1 cellular context compared by ENCODE assay signal in genomic region chr1:227317541-227318002, GRCh38.
A peak's percentile ranks its signal among the peaks of the same experiment; 100 is the strongest.
TF ChIP-seq lines count a peak whose summit lies in the region.

No MANE protein-coding gene starts in this region.

TF ChIP-seq in K562, 482 proteins besides CTCF, POLR2A, EP300 and RAD21 (continued from another document and continues in another):
- TF ChIP-seq CUX1 (CRISPR knock-in tag; IDR thresholded peaks at IDR 0.05) (no peak), MCM3 (IDR thresholded peaks at IDR 0.05) (no peak), NRF1 (conservative IDR thresholded peaks at IDR 0.05 in 1 of 2, IDR thresholded peaks at IDR 0.05 in 1 of 2) (no peak), TSC22D4 (tag; IDR thresholded peaks at IDR 0.05) (no peak), NKRF (IDR thresholded peaks at IDR 0.05; ENCODE audit: borderline replicate concordance) (no peak), ZNF589 (CRISPR knock-in tag; IDR thresholded peaks at IDR 0.05; ENCODE audit: low read depth) (peak; percentile 67; the same call in 1 of the 2 replicates), ZNF197 (CRISPR knock-in tag; IDR thresholded peaks at IDR 0.05; ENCODE audit: low read depth) (no peak), TOE1 (IDR thresholded peaks at IDR 0.05; ENCODE audit: borderline replicate concordance) (peak; percentile 16; the same call in 1 of the 2 replicates), TOE1 (CRISPR knock-in tag; IDR thresholded peaks at IDR 0.05; ENCODE audit: borderline replicate concordance, low read depth) (no peak), ZNF584 (CRISPR knock-in tag; IDR thresholded peaks at IDR 0.05; ENCODE audit: low read depth) (no peak), HOXB6 (CRISPR knock-in tag; IDR thresholded peaks at IDR 0.05; ENCODE audit: borderline replicate concordance) (no peak), SMAD3 (CRISPR knock-in tag; conservative IDR thresholded peaks at IDR 0.05) (no peak), HOMEZ (CRISPR knock-in tag; IDR thresholded peaks at IDR 0.05) (no peak), HDAC2 (IDR thresholded peaks at IDR 0.05) (peak; percentile 58; the same call in 1 of the 2 replicates), ZNF436 (CRISPR knock-in tag; IDR thresholded peaks at IDR 0.05) (no peak), CEBPZ (IDR thresholded peaks at IDR 0.05; ENCODE audit: borderline replicate concordance, low read depth, low read length) (no peak), ZNF12 (CRISPR knock-in tag; IDR thresholded peaks at IDR 0.05) (no peak), COPS2 (conservative IDR thresholded peaks at IDR 0.05) (no peak), TAF1 (IDR thresholded peaks at IDR 0.05; ENCODE audit: control insufficient read depth, extremely low read depth, insufficient read depth, low read length, severe bottlenecking) (peak; percentile 45), SMARCE1 (IDR thresholded peaks at IDR 0.05) (peak; percentile 52), ETV1 (tag; conservative IDR thresholded peaks at IDR 0.05; ENCODE audit: low read depth) (no peak), POLR3A (IDR thresholded peaks at IDR 0.05; ENCODE audit: borderline replicate concordance, extremely low read depth, insufficient read depth, insufficient read length) (no peak), BHLHE40 (IDR thresholded peaks at IDR 0.05; ENCODE audit: low read length) (no peak), XRCC3 (IDR thresholded peaks at IDR 0.05) (no peak), SIN3B (IDR thresholded peaks at IDR 0.05; ENCODE audit: low read depth) (no peak), C11orf30 (IDR thresholded peaks at IDR 0.05; ENCODE audit: low read depth) (peak; percentile 50; the same call in 1 of the 2 replicates), NR2F6 (CRISPR knock-in tag; IDR thresholded peaks at IDR 0.05) (no peak), GATAD2B (IDR thresholded peaks at IDR 0.05; ENCODE audit: borderline replicate concordance) (no peak), NR4A1 (CRISPR knock-in tag; IDR thresholded peaks at IDR 0.05) (no peak), NR4A1 (tag; IDR thresholded peaks at IDR 0.05) (no peak), ZFPM2 (CRISPR knock-in tag; IDR thresholded peaks at IDR 0.05) (no peak), SAFB2 (IDR thresholded peaks at IDR 0.05; ENCODE audit: borderline replicate concordance, low read depth, low read length, severe bottlenecking) (no peak), SMAD4 (CRISPR knock-in tag; conservative IDR thresholded peaks at IDR 0.05) (0 out of 2 replicates have a peak, but pooled peaks have one; percentile 13), CHD2 (IDR thresholded peaks at IDR 0.05; ENCODE audit: low read depth, low read length) (no peak), KAT8 (IDR thresholded peaks at IDR 0.05; ENCODE audit: low read depth) (no peak), ILK (tag; IDR thresholded peaks at IDR 0.05; ENCODE audit: borderline replicate concordance, low read depth) (no peak), BRD4 (IDR thresholded peaks at IDR 0.05) (peak; percentile 72; the same call in 1 of the 2 replicates), ELF4 (CRISPR knock-in tag; IDR thresholded peaks at IDR 0.05) (no peak), ATF7 (IDR thresholded peaks at IDR 0.05) (no peak), ZNF121 (CRISPR knock-in tag; conservative IDR thresholded peaks at IDR 0.05) (no peak), NFXL1 (CRISPR knock-in tag; IDR thresholded peaks at IDR 0.05) (no peak), SRF (CRISPR knock-in tag; IDR thresholded peaks at IDR 0.05) (no peak)
- TF ChIP-seq, protein P1, sequence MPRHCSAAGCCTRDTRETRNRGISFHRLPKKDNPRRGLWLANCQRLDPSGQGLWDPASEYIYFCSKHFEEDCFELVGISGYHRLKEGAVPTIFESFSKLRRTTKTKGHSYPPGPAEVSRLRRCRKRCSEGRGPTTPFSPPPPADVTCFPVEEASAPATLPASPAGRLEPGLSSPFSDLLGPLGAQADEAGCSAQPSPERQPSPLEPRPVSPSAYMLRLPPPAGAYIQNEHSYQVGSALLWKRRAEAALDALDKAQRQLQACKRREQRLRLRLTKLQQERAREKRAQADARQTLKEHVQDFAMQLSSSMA (CRISPR knock-in tag; IDR thresholded peaks at IDR 0.05) = no peak
- TF ChIP-seq, protein P2, sequence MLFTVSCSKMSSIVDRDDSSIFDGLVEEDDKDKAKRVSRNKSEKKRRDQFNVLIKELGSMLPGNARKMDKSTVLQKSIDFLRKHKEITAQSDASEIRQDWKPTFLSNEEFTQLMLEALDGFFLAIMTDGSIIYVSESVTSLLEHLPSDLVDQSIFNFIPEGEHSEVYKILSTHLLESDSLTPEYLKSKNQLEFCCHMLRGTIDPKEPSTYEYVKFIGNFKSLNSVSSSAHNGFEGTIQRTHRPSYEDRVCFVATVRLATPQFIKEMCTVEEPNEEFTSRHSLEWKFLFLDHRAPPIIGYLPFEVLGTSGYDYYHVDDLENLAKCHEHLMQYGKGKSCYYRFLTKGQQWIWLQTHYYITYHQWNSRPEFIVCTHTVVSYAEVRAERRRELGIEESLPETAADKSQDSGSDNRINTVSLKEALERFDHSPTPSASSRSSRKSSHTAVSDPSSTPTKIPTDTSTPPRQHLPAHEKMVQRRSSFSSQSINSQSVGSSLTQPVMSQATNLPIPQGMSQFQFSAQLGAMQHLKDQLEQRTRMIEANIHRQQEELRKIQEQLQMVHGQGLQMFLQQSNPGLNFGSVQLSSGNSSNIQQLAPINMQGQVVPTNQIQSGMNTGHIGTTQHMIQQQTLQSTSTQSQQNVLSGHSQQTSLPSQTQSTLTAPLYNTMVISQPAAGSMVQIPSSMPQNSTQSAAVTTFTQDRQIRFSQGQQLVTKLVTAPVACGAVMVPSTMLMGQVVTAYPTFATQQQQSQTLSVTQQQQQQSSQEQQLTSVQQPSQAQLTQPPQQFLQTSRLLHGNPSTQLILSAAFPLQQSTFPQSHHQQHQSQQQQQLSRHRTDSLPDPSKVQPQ (CRISPR knock-in tag; IDR thresholded peaks at IDR 0.05; ENCODE audit: borderline replicate concordance) = no peak
- TF ChIP-seq, protein P3, sequence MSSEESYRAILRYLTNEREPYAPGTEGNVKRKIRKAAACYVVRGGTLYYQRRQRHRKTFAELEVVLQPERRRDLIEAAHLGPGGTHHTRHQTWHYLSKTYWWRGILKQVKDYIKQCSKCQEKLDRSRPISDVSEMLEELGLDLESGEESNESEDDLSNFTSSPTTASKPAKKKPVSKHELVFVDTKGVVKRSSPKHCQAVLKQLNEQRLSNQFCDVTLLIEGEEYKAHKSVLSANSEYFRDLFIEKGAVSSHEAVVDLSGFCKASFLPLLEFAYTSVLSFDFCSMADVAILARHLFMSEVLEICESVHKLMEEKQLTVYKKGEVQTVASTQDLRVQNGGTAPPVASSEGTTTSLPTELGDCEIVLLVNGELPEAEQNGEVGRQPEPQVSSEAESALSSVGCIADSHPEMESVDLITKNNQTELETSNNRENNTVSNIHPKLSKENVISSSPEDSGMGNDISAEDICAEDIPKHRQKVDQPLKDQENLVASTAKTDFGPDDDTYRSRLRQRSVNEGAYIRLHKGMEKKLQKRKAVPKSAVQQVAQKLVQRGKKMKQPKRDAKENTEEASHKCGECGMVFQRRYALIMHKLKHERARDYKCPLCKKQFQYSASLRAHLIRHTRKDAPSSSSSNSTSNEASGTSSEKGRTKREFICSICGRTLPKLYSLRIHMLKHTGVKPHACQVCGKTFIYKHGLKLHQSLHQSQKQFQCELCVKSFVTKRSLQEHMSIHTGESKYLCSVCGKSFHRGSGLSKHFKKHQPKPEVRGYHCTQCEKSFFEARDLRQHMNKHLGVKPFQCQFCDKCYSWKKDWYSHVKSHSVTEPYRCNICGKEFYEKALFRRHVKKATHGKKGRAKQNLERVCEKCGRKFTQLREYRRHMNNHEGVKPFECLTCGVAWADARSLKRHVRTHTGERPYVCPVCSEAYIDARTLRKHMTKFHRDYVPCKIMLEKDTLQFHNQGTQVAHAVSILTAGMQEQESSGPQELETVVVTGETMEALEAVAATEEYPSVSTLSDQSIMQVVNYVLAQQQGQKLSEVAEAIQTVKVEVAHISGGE (CRISPR knock-in tag; IDR thresholded peaks at IDR 0.05) = no peak
- TF ChIP-seq, protein P4, sequence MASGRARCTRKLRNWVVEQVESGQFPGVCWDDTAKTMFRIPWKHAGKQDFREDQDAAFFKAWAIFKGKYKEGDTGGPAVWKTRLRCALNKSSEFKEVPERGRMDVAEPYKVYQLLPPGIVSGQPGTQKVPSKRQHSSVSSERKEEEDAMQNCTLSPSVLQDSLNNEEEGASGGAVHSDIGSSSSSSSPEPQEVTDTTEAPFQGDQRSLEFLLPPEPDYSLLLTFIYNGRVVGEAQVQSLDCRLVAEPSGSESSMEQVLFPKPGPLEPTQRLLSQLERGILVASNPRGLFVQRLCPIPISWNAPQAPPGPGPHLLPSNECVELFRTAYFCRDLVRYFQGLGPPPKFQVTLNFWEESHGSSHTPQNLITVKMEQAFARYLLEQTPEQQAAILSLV (tag; IDR thresholded peaks at IDR 0.05) = peak; percentile 60; the same call in 1 of the 2 replicates
